In genomic region chr9:89675403-89675771, GRCh38 we compare ENCODE assay signal across 14 cellular contexts.
DNase-seq lines count a peak whose midpoint lies in the region; ATAC-seq, FAIRE-seq and TF ChIP-seq lines count a peak whose summit lies in the region.
"Had no signal": no experiment of that assay in that cellular context is flagged by ENCODE, and none has a peak within 500 bp of the region (broad histone marks: within the 10 kb centered on the region; RNA-seq: fewer than 3 reads in every experiment).

No MANE protein-coding gene starts in this region.

- H3K4me2 ChIP-seq in neuronal stem cell (ENCODE audit: insufficient read depth, low read length, poor library complexity, severe bottlenecking) = peak overlapping the region; percentile 54

- no peak overlapping the region for H3K23ac ChIP-seq in neuronal stem cell (ENCODE audit: low read depth, low read length, poor library complexity)

- H3K27ac ChIP-seq in WERI-Rb-1 (peak overlapping the region; percentile 100), neuronal stem cell (replicated peaks; ENCODE audit: low read length) (no peak overlapping the region)
- H3K27ac ChIP-seq: esophagus squamous epithelium, tibial nerve had no signal

- intact Hi-C loops in left cardiac atrium (cut with DNase I) = no loop called here

- peak overlapping the region; percentile 66 for H2AFZ ChIP-seq in neuronal stem cell (ENCODE audit: low read length)

- no peak overlapping the region for H2AK5ac ChIP-seq in neuronal stem cell (ENCODE audit: low read depth, low read length)

- no peak overlapping the region for H4K8ac ChIP-seq in neuronal stem cell (ENCODE audit: low read depth, low read length)

- FAIRE-seq in RCC 7860 (lab: Jason Lieb, UNC) = no peak
- FAIRE-seq: TTC549 had no signal

- H3K4me1 ChIP-seq in BE2C = peaks cover 53% of the 10 kb centered on the region
- peaks cover 38 to 57% of the 10 kb centered on the region in 2 donors for H3K4me1 ChIP-seq in neuronal stem cell (ENCODE audit: control insufficient read depth in 2 of 2, insufficient read depth in 1 of 2, low read depth in 1 of 2, low read length in 2 of 2)

- no peak overlapping the region for H3K4ac ChIP-seq in neuronal stem cell (ENCODE audit: low read length)

- peak overlapping the region; percentile 65 for H3K14ac ChIP-seq in neuronal stem cell (ENCODE audit: low read length)

- H3K36me3 ChIP-seq in BE2C (no peaks in the 10 kb centered on the region), WERI-Rb-1 (no peaks in the 10 kb centered on the region), neuronal stem cell (replicated peaks in 1 of 2; ENCODE audit: control insufficient read depth in 2 of 2, insufficient read depth in 2 of 2, low read length in 2 of 2) (no peaks in the 10 kb centered on the region)
- H3K36me3 ChIP-seq: esophagus squamous epithelium, tibial nerve had no signal

- H4K91ac ChIP-seq in neuronal stem cell (ENCODE audit: low read depth, low read length, poor library complexity) = no peak overlapping the region

- H3K4me3 ChIP-seq in BE2C (ENCODE audit: low read depth, low read length) = 0 out of 2 replicates have a peak overlapping the region, but pooled peaks have one; percentile 3
- peak overlapping the region; percentile 5; the same call in 1 of the 2 replicates for H3K4me3 ChIP-seq in WERI-Rb-1 (ENCODE audit: low read depth, low read length)
- H3K4me3 ChIP-seq in neuronal stem cell (ENCODE audit: low read length in 2 of 2) = no peak overlapping the region
- H3K4me3 ChIP-seq: esophagus squamous epithelium, tibial nerve had no signal

- no peak overlapping the region for H2BK15ac ChIP-seq in neuronal stem cell (ENCODE audit: low read length)

- DNase-seq in BE2C (peak; percentile 81), WERI-Rb-1 (peak; percentile 95), left cardiac atrium (no peak), neuronal stem cell (ENCODE audit: low spot score) (no peak), NAMALWA (ENCODE audit: low spot score) (no peak), HuH-7.5 (ENCODE audit: low spot score) (no peak), RCC 7860 (ENCODE audit: low spot score) (no peak)
- DNase-seq in activated CD8-positive, alpha-beta memory T cell treated with anti-CD3 and anti-CD28 coated beads, Interleukin-2, amount 50 U/mL, for 4 hours = no peak
- DNase-seq: activated naive CD8-positive, alpha-beta T cell treated with anti-CD3 and anti-CD28 coated beads, Interleukin-2, amount 10 ng/mL, durations not matched to agents 7 days and 5 days; esophagus squamous epithelium; NCI-H526; SIG-M5 had no signal

- WGBS in neuronal stem cell (ENCODE audit: extremely low coverage in 2 of 2, insufficient read length in 2 of 2, insufficient replicate concordance in 1 of 2), 2 donors = no CpG with 5 or more reads among the region's 8 CpGs

- H3K18ac ChIP-seq in neuronal stem cell (ENCODE audit: low read length) = peak overlapping the region; percentile 94

- H3K27me3 ChIP-seq in BE2C (no peaks in the 10 kb centered on the region), WERI-Rb-1 (ENCODE audit: insufficient read depth, low read depth, severe bottlenecking) (no peaks in the 10 kb centered on the region), neuronal stem cell (ENCODE audit: control insufficient read depth in 3 of 3, insufficient read depth in 3 of 3, low read depth in 1 of 3, low read length in 3 of 3) (peaks cover 0 to 39% (median 26%) of the 10 kb centered on the region in 3 experiments)
- H3K27me3 ChIP-seq: tibial nerve had no signal

- peak; percentile 64 to 84 for ATAC-seq in left cardiac atrium

- H3K9me3 ChIP-seq in BE2C (no peaks in the 10 kb centered on the region), WERI-Rb-1 (ENCODE audit: severe bottlenecking) (no peaks in the 10 kb centered on the region), neuronal stem cell (replicated peaks in 1 of 2; ENCODE audit: control insufficient read depth in 2 of 2, insufficient read depth in 1 of 2, low read depth in 1 of 2, low read length in 2 of 2) (peaks cover 2 to 11% of the 10 kb centered on the region in 2 donors)
- H3K9me3 ChIP-seq: esophagus squamous epithelium, tibial nerve had no signal

- no peaks in the 10 kb centered on the region for H3K79me1 ChIP-seq in neuronal stem cell (ENCODE audit: low read depth, low read length)

- H3K9ac ChIP-seq in neuronal stem cell (ENCODE audit: low read depth, low read length, poor library complexity) = no peak overlapping the region

- no peak overlapping the region for H2BK12ac ChIP-seq in neuronal stem cell (ENCODE audit: low read length)

- H2BK5ac ChIP-seq in neuronal stem cell (ENCODE audit: low read length) = no peak overlapping the region

- no peak overlapping the region for H2BK120ac ChIP-seq in neuronal stem cell (ENCODE audit: low read depth, low read length)

- TF ChIP-seq CTCF in BE2C (IDR thresholded peaks at IDR 0.05; ENCODE audit: low read depth, low read length) (0 out of 2 replicates have a peak, but pooled peaks have one; percentile 11), WERI-Rb-1 (IDR thresholded peaks at IDR 0.05; ENCODE audit: low read depth, low read length) (no peak)

Comparison
In these comparisons a context has a peak if more than half of its experiments do, and no peak if none do; other contexts are left out.
1. DNase-seq: peak in BE2C (single experiment) and WERI-Rb-1 (single experiment); none in left cardiac atrium (single experiment), neuronal stem cell (single experiment), activated CD8-positive, alpha-beta memory T cell treated with anti-CD3 and anti-CD28 coated beads, Interleukin-2, amount 50 U/mL, for 4 hours (single experiment), NAMALWA (single experiment), HuH-7.5 (single experiment) and RCC 7860 (single experiment).
2. H3K4me3 ChIP-seq: peak in BE2C (single experiment) and WERI-Rb-1 (single experiment); none in neuronal stem cell (0 of 2).